Comparison of ENCODE assay signal across 28 cellular contexts in the genomic region with DNA sequence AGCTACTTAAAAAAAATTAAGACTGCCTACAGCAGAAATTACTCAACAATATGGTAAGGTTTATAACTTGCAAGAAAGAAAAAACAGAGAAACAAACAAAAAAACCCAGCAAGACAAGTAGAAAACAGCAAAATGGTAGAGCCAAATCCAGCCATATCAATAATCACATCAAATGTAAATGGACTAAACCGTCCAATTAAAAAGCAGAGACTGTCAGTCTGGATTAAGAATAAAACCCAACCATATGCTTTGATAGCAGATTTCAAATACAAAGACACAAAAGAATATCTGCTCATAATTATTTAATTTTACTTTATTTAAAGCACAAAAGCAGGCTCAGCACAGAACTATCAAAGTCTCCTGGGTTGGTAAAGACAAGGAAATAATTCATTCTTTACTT.
"Had no signal": no experiment of that assay in that cellular context is flagged by ENCODE, and none has a peak within 500 bp of the region (broad histone marks: within the 10 kb centered on the region; RNA-seq: fewer than 3 reads in every experiment).

No MANE protein-coding gene starts in this region.

- H3K27me3 Mint-ChIP-seq: dendritic cell treated with granulocyte-macrophage colony-stimulating factor and Interleukin-4, amounts not matched to agents 40 ng/mL and 50 ng/mL, for 4 days; effector memory CD8-positive, alpha-beta T cell had no signal

- H3K4me3 Mint-ChIP-seq: dendritic cell treated with granulocyte-macrophage colony-stimulating factor and Interleukin-4, amounts not matched to agents 40 ng/mL and 50 ng/mL, for 4 days; effector memory CD8-positive, alpha-beta T cell; endodermal cell had no signal

- H3K9me3 ChIP-seq: colonic mucosa, gastrocnemius medialis had no signal

- H3K4me3 ChIP-seq: colonic mucosa, coronary artery, dorsolateral prefrontal cortex, esophagus muscularis mucosa, esophagus squamous epithelium, gastrocnemius medialis, gastroesophageal sphincter, heart left ventricle, heart right ventricle had no signal

- H3K27ac ChIP-seq: colonic mucosa, coronary artery, epithelial cell of prostate, esophagus muscularis mucosa, esophagus squamous epithelium, foreskin keratinocyte, gastrocnemius medialis, gastroesophageal sphincter, heart left ventricle, heart right ventricle had no signal

- H3K36me3 ChIP-seq: colonic mucosa, esophagus muscularis mucosa, esophagus squamous epithelium, gastrocnemius medialis, gastroesophageal sphincter, heart right ventricle had no signal

- H3K27me3 ChIP-seq: colonic mucosa, dorsolateral prefrontal cortex, esophagus muscularis mucosa, esophagus squamous epithelium, foreskin keratinocyte, gastrocnemius medialis, gastroesophageal sphincter, heart left ventricle, heart right ventricle had no signal

- ATAC-seq: effector memory CD8-positive, alpha-beta T cell; esophagus mucosa; foreskin keratinocyte; gastrocnemius medialis; gastroesophageal sphincter; heart left ventricle; heart right ventricle had no signal

- H3K9me3 Mint-ChIP-seq: effector memory CD8-positive, alpha-beta T cell had no signal

- H3K4me1 ChIP-seq: colonic mucosa, esophagus muscularis mucosa, gastroesophageal sphincter had no signal

- H3K4me1 Mint-ChIP-seq: endodermal cell had no signal

- H3K27ac Mint-ChIP-seq: dendritic cell treated with granulocyte-macrophage colony-stimulating factor and Interleukin-4, amounts not matched to agents 40 ng/mL and 50 ng/mL, for 4 days; effector memory CD8-positive, alpha-beta T cell; endodermal cell had no signal

- DNase-seq: colonic mucosa; cortex of kidney; dermis blood vessel endothelial cell; dorsolateral prefrontal cortex; effector CD4-positive, alpha-beta T cell; effector CD8-positive, alpha-beta T cell; effector memory CD4-positive, alpha-beta T cell; effector memory CD8-positive, alpha-beta T cell; endodermal cell; esophagus squamous epithelium; foreskin fibroblast; foreskin melanocyte; gastrocnemius medialis; glutamatergic neuron; head of caudate nucleus; heart left ventricle; heart right ventricle had no signal

- FAIRE-seq: colon, endometrium, endothelial cell of umbilical vein, frontal cortex had no signal
